In the genomic region with DNA sequence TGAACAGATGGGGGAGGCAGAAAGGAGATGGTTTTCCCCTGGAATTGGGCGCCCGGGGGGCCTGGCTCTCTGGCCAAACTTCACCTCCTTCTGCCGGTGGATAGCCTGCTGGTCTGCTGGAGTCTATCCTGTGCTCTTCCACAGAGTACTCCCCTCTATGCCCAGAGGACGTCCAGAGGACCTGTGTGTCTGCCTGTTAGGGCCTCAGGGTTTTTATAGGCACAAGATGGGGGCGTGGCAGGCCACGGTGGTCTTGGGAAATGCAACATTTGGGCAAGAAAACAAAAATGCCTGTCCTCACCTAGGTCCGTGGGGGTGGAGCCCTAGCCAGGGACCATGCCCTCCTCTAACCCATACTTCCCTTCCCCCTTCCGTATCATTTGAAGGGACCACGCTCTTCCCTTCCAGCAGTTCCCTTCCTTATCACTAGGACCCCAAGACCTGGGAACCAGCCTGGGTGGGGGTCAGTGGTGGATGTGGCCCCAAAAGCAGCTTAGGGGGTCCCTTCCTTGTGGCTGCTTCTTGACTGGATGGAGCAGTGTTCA, we compare ENCODE assay signal across 10 cellular contexts. TPM values are rescaled to one million over a fixed set of nuclear protein-coding genes. Genes with fewer than 3 reads are reported as not detected.
DNase-seq lines count a peak whose midpoint lies in the region; ATAC-seq, FAIRE-seq and TF ChIP-seq lines count a peak whose summit lies in the region.
"Had no signal": no experiment of that assay in that cellular context is flagged by ENCODE, and none has a peak within 500 bp of the region (broad histone marks: within the 10 kb centered on the region; RNA-seq: fewer than 3 reads in every experiment).

No MANE protein-coding gene starts in this region.

- ATAC-seq in HG03039 (IDR thresholded peaks at IDR 0.05; ENCODE audit: unreplicated experiment): no peak

- H3K4me3 ChIP-seq in MG63 (peak overlapping the region; percentile 47), duodenal mucosa (ENCODE audit: low read depth in 1 of 2, low read length in 2 of 2) (peak overlapping the region; percentile 78 to 84), neutrophil (ENCODE audit: low read depth in 1 of 2, low read length in 1 of 2) (peak overlapping the region; percentile 49 to 59), small intestine (ENCODE audit: low read depth in 1 of 2, low read length in 2 of 2) (no peak overlapping the region)

- peaks cover 1 to 11% (median 5%) of the 10 kb centered on the region in 3 donors for H3K27me3 Mint-ChIP-seq in CD14-positive monocyte (ENCODE audit: low read depth in 3 of 3)

- 84 to 89% (median 88%) methylated on average over 9 of the region's 9 CpGs for WGBS in small intestine, 3 donors

- H3K27me3 ChIP-seq in MG63 (no peaks in the 10 kb centered on the region), duodenal mucosa (ENCODE audit: control insufficient read depth in 1 of 2, insufficient read depth in 2 of 2, low read length in 2 of 2) (no peaks in the 10 kb centered on the region), neutrophil (peaks cover 6% of the 10 kb centered on the region), small intestine (ENCODE audit: control insufficient read depth in 2 of 2, insufficient read depth in 2 of 2, low read length in 2 of 2) (no peaks in the 10 kb centered on the region)

- H3K4me1 ChIP-seq in duodenal mucosa (ENCODE audit: control insufficient read depth in 1 of 2, insufficient read depth in 2 of 2, low read length in 2 of 2): peaks cover 0 to 3% of the 10 kb centered on the region in 2 donors
- peaks cover 4 to 5% of the 10 kb centered on the region in 2 experiments for H3K4me1 ChIP-seq in neutrophil (ENCODE audit: control insufficient read depth in 1 of 2, insufficient read depth in 1 of 2, low read depth in 1 of 2, low read length in 1 of 2)
- H3K4me1 ChIP-seq in small intestine (ENCODE audit: control insufficient read depth in 2 of 2, insufficient read depth in 1 of 2, low read depth in 1 of 2, low read length in 1 of 2): no peaks in the 10 kb centered on the region

- H3K27ac ChIP-seq in duodenal mucosa (ENCODE audit: low read depth, low read length): no peak overlapping the region
- no peak overlapping the region for H3K27ac ChIP-seq in neutrophil
- no peak overlapping the region for H3K27ac ChIP-seq in small intestine (ENCODE audit: low read depth in 1 of 2, low read length in 1 of 2)
- H3K27ac ChIP-seq: WERI-Rb-1 had no signal

- TF ChIP-seq CTCF in CD14-positive monocyte (IDR thresholded peaks at IDR 0.05) (no peak), neutrophil (IDR thresholded peaks at IDR 0.05) (no peak)

- no peaks in the 10 kb centered on the region for H3K36me3 Mint-ChIP-seq in CD14-positive monocyte

- H3K9me3 ChIP-seq in MG63 (no peaks in the 10 kb centered on the region), duodenal mucosa (ENCODE audit: control insufficient read depth in 1 of 2, low read length in 2 of 2) (no peaks in the 10 kb centered on the region), neutrophil (no peaks in the 10 kb centered on the region), small intestine (ENCODE audit: control insufficient read depth, low read depth) (no peaks in the 10 kb centered on the region)

- peaks cover 12% of the 10 kb centered on the region for H3K4me1 Mint-ChIP-seq in CD14-positive monocyte

- DNase-seq in CD14-positive monocyte (ENCODE audit: low spot score): no peak
- no peak for DNase-seq in MG63
- DNase-seq in NCI-H82 (lab: John Stamatoyannopoulos, UW): no peak
- no peak for DNase-seq in stimulated activated CD4-positive, alpha-beta T cell treated with anti-CD3 and anti-CD28 coated beads, Interleukin-4, amount 100 ng/mL, for 4 hours
- DNase-seq in small intestine: no peak
- DNase-seq: NCI-H1436, WERI-Rb-1 had no signal

- H3K9ac ChIP-seq in duodenal mucosa (ENCODE audit: low read depth in 1 of 2, low read length in 2 of 2): peak overlapping the region in 1 of 2 donors; percentile 66

- intact Hi-C loops in CD14-positive monocyte (cut with micrococcal nuclease): no loop called here

- H3K36me3 ChIP-seq in MG63 (no peaks in the 10 kb centered on the region), duodenal mucosa (ENCODE audit: control insufficient read depth in 1 of 2, insufficient read depth in 2 of 2, low read length in 2 of 2) (no peaks in the 10 kb centered on the region), neutrophil (no peaks in the 10 kb centered on the region), small intestine (ENCODE audit: control insufficient read depth in 2 of 2, insufficient read depth in 2 of 2, low read length in 2 of 2) (no peaks in the 10 kb centered on the region)
- H3K36me3 ChIP-seq: WERI-Rb-1 had no signal

- no peak for FAIRE-seq in small intestine (lab: Jason Lieb, UNC)

- H3K4me3 Mint-ChIP-seq in CD14-positive monocyte: peak overlapping the region; percentile 80 to 84

- peak overlapping the region in 4 of 7 donors; percentile 47 to 86 (median 70) for H3K27ac Mint-ChIP-seq in CD14-positive monocyte

- peaks cover 0 to 2% (median 0%) of the 10 kb centered on the region in 7 donors for H3K9me3 Mint-ChIP-seq in CD14-positive monocyte

RNA-seq across cellular contexts. Expression of a gene that starts 53.6 kb away (rescaled TPM):
- polyA plus RNA-seq in CD14-positive monocyte: 1 to 10 TPM; 2.1 to 3.0 TPM
- 3.7 and 7.8 TPM in 2 replicates for total RNA-seq in MG63 (2014; rRNA removed; shearing (Covaris generic); ENCODE audit: low replicate concordance)
- polyA plus RNA-seq in small intestine: 1 to 10 TPM; 3.8 to 8.3 (median 4.9) TPM

Comparison
In these comparisons a context has a peak if more than half of its experiments do, and no peak if none do; other contexts are left out.
1. H3K4me3 ChIP-seq: peak in MG63 (single experiment), duodenal mucosa (2 of 2) and neutrophil (2 of 2); none in small intestine (0 of 2).